ENCODE assay signal across 8 cellular contexts in genomic region chr5:154038241-154038603, GRCh38. TPM values are rescaled to one million over a fixed set of nuclear protein-coding genes. Genes with fewer than 3 reads are reported as not detected.
DNase-seq lines count a peak whose midpoint lies in the region; ATAC-seq and TF ChIP-seq lines count a peak whose summit lies in the region.

No MANE protein-coding gene starts in this region.

- DNase-seq in Right ventricle myocardium inferior (ENCODE audit: missing footprints) (no peak), cardiac septum (ENCODE audit: low spot score) (no peak), NCI-H345 (lab: John Stamatoyannopoulos, UW) (peak; percentile 25), smooth muscle cell (lab: John Stamatoyannopoulos, UW; ENCODE audit: unreplicated experiment) (no peak), ACHN (no peak)
- peak; percentile 47 for DNase-seq in activated naive CD8-positive, alpha-beta T cell treated with anti-CD3 and anti-CD28 coated beads, Interleukin-2, amount 50 U/mL, for 24 hours

- peak overlapping the region; percentile 93 for H2AFZ ChIP-seq in smooth muscle cell (ENCODE audit: low read depth)

- H3F3A ChIP-seq in smooth muscle cell (ENCODE audit: low read depth): no peaks in the 10 kb centered on the region

- H3K9ac ChIP-seq in iPS-15b (ENCODE audit: low read depth, low read length) (peak overlapping the region; percentile 68), smooth muscle cell (ENCODE audit: low read depth) (peak overlapping the region; percentile 79)

- H3K4me3 ChIP-seq in iPS-15b (ENCODE audit: low read depth, low read length): peak overlapping the region; percentile 88
- H3K4me3 ChIP-seq in smooth muscle cell: peak overlapping the region; percentile 78

- in situ Hi-C loops in ACHN (cut with HindIII; ENCODE audit: low pct_ligation_motif_present, low pct_unique_long_range_greater_than_20kb, low sequenced_read_pairs): no loop called here

- ATAC-seq in Right ventricle myocardium inferior: peak; percentile 40
- peak; percentile 64 for ATAC-seq in HG02840 (IDR thresholded peaks at IDR 0.05; ENCODE audit: low FRiP score, unreplicated experiment)
- ATAC-seq in activated naive CD8-positive, alpha-beta T cell treated with anti-CD3 and anti-CD28 coated beads, Interleukin-2, amount 50 U/mL, for 24 hours: peak; percentile 58

- no peaks in the 10 kb centered on the region for H3K4me1 ChIP-seq in iPS-15b (ENCODE audit: control insufficient read depth, insufficient read depth, low read length)
- peaks cover 10% of the 10 kb centered on the region for H3K4me1 ChIP-seq in smooth muscle cell (ENCODE audit: low read depth)

- H3K4me1 Mint-ChIP-seq in activated naive CD8-positive, alpha-beta T cell treated with anti-CD3 and anti-CD28 coated beads, Interleukin-2, amount 50 U/mL, for 24 hours: peaks cover 74% of the 10 kb centered on the region

- H3K27me3 Mint-ChIP-seq in activated naive CD8-positive, alpha-beta T cell treated with anti-CD3 and anti-CD28 coated beads, Interleukin-2, amount 50 U/mL, for 24 hours: no peaks in the 10 kb centered on the region

- H3K9me3 Mint-ChIP-seq in activated naive CD8-positive, alpha-beta T cell treated with anti-CD3 and anti-CD28 coated beads, Interleukin-2, amount 50 U/mL, for 24 hours: no peaks in the 10 kb centered on the region

- intact Hi-C loops in Right ventricle myocardium inferior (cut with DNase I) (loop anchor here (5.0 kb wide), 1 partner anchor 36 kb away; no protein-coding TSS in a partner anchor), cardiac septum (cut with DNase I) (no loop called here)

- H3K4me3 Mint-ChIP-seq in activated naive CD8-positive, alpha-beta T cell treated with anti-CD3 and anti-CD28 coated beads, Interleukin-2, amount 50 U/mL, for 24 hours: peak overlapping the region; percentile 97

- H3K36me3 ChIP-seq in iPS-15b (ENCODE audit: control insufficient read depth, insufficient read depth, low read length) (no peaks in the 10 kb centered on the region), smooth muscle cell (ENCODE audit: low read depth) (no peaks in the 10 kb centered on the region)

- TF ChIP-seq CTCF in smooth muscle cell (IDR thresholded peaks at IDR 0.05; ENCODE audit: borderline replicate concordance, insufficient read depth, poor library complexity, severe bottlenecking): no peak

- peak overlapping the region; percentile 96 for H3K4me2 ChIP-seq in smooth muscle cell

- H3K9me3 ChIP-seq in iPS-15b (ENCODE audit: control insufficient read depth, insufficient read depth, low read length) (no peaks in the 10 kb centered on the region), smooth muscle cell (replicated peaks; ENCODE audit: low read depth) (no peaks in the 10 kb centered on the region)

- WGBS in smooth muscle cell (ENCODE audit: low lambda C conversion rate): 2% methylated on average over 13 of the region's 13 CpGs

- no peaks in the 10 kb centered on the region for H3K27me3 ChIP-seq in iPS-15b (ENCODE audit: control insufficient read depth, insufficient read depth, low read length)
- H3K27me3 ChIP-seq in smooth muscle cell (ENCODE audit: low read depth): no peaks in the 10 kb centered on the region

- peaks cover 18% of the 10 kb centered on the region for H3K36me3 Mint-ChIP-seq in activated naive CD8-positive, alpha-beta T cell treated with anti-CD3 and anti-CD28 coated beads, Interleukin-2, amount 50 U/mL, for 24 hours (ENCODE audit: low read depth)

- peak overlapping the region; percentile 57 for H3K27ac ChIP-seq in smooth muscle cell (ENCODE audit: low read depth)

- H3K27ac Mint-ChIP-seq in activated naive CD8-positive, alpha-beta T cell treated with anti-CD3 and anti-CD28 coated beads, Interleukin-2, amount 50 U/mL, for 24 hours: peak overlapping the region; percentile 99

- peaks cover 49% of the 10 kb centered on the region for H3K79me2 ChIP-seq in smooth muscle cell (ENCODE audit: low read depth)

- peaks cover 10% of the 10 kb centered on the region for H4K20me1 ChIP-seq in smooth muscle cell (ENCODE audit: low read depth)

RNA-seq across cellular contexts. Expression of gene FAM114A2, which starts 0.5 kb away (rescaled TPM):
- total RNA-seq in Right ventricle myocardium inferior (34.9 TPM), cardiac septum (37.6 TPM), smooth muscle cell (23.8 and 26.2 TPM in 2 replicates)
- polyA plus RNA-seq in smooth muscle cell: 15.6 and 22.3 TPM in 2 replicates

RNA-seq across cellular contexts. Expression of gene MFAP3, which starts 0.5 kb away (rescaled TPM):
- 25.8 TPM for total RNA-seq in Right ventricle myocardium inferior
- 33.3 TPM for total RNA-seq in cardiac septum
- 76.0 and 96.5 TPM in 2 replicates for total RNA-seq in smooth muscle cell
- polyA plus RNA-seq in smooth muscle cell: 9.7 and 12.6 TPM in 2 replicates

Comparison
In these comparisons a context has a peak if more than half of its experiments do, and no peak if none do; other contexts are left out.
1. DNase-seq: peak in NCI-H345 (single experiment) and activated naive CD8-positive, alpha-beta T cell treated with anti-CD3 and anti-CD28 coated beads, Interleukin-2, amount 50 U/mL, for 24 hours (single experiment); none in Right ventricle myocardium inferior (single experiment), cardiac septum (single experiment), smooth muscle cell (single experiment) and ACHN (single experiment).
2. Peak in every context shown above with its lines, with median percentiles within 50 percentile points of each other: ATAC-seq.